29 cellular contexts compared by ENCODE assay signal in genomic region chr2:114937366-114937930, GRCh38.
"Had no signal": no experiment of that assay in that cellular context is flagged by ENCODE, and none has a peak within 500 bp of the region (broad histone marks: within the 10 kb centered on the region; RNA-seq: fewer than 3 reads in every experiment).

No MANE protein-coding gene starts in this region.

- H3K9me3 ChIP-seq: ascending aorta had no signal

- DNase-seq: activated B cell treated with CpG ODN at 0.5 μM for 24 hours; activated CD4-positive, alpha-beta memory T cell treated with anti-CD3 and anti-CD28 coated beads for 36 hours; activated CD4-positive, alpha-beta T cell treated with anti-CD3 and anti-CD28 coated beads for 4 hours; activated CD4-positive, alpha-beta T cell treated with anti-CD3 and anti-CD28 coated beads, Interleukin-2, amount 10 ng/mL, durations not matched to agents 24 days and 14 days; activated CD4-positive, alpha-beta T cell treated with anti-CD3 and anti-CD28 coated beads, Interleukin-2, amount 50 U/mL, for 1 hour; activated CD4-positive, alpha-beta T cell treated with anti-CD3 and anti-CD28 coated beads, Interleukin-2, amount 50 U/mL, for 4 hours; activated CD4-positive, CD25-positive, alpha-beta regulatory T cell treated with anti-CD3 and anti-CD28 coated beads, Interleukin-2, amount 50 U/mL, for 72 hours; activated CD8-positive, alpha-beta memory T cell treated with anti-CD3 and anti-CD28 coated beads, Interleukin-2, amount 50 U/mL, for 4 hours; activated CD8-positive, alpha-beta T cell treated with anti-CD3 and anti-CD28 coated beads for 36 hours; activated effector memory CD4-positive, alpha-beta T cell treated with Interleukin-2 at 50 U/mL for 16 hours; activated gamma-delta T cell; activated naive CD4-positive, alpha-beta T cell treated with anti-CD3 and anti-CD28 coated beads, Interleukin-2, amount 10 ng/mL, durations not matched to agents 7 days and 5 days; activated naive CD4-positive, alpha-beta T cell treated with Interleukin-2 at 50 U/mL for 16 hours; activated naive CD8-positive, alpha-beta T cell treated with anti-CD3 and anti-CD28 coated beads, Interleukin-2, amount 10 ng/mL, durations not matched to agents 7 days and 5 days; activated naive CD8-positive, alpha-beta T cell treated with anti-CD3 and anti-CD28 coated beads, Interleukin-2, amount 50 U/mL, for 24 hours; activated T-cell treated with anti-CD3 and anti-CD28 coated beads for 4 hours; activated T-cell treated with anti-CD3 and anti-CD28 coated beads, Interleukin-2, amount 50 U/mL, for 24 hours; activated T-cell treated with anti-CD3 and anti-CD28 coated beads, Interleukin-2, amount 50 U/mL, for 48 hours; amygdala; anterior cingulate cortex; caudate nucleus; cerebellar nuclear complex; T-helper 2 cell; T-helper 9 cell had no signal

- H3K4me3 ChIP-seq: ascending aorta, cardiac muscle cell had no signal

- H3K36me3 ChIP-seq: ascending aorta, cardiac muscle cell had no signal

- H3K27me3 ChIP-seq: ascending aorta, cardiac muscle cell had no signal

- FAIRE-seq: bronchial epithelial cell, TTC549 had no signal

- H3K27ac ChIP-seq: ascending aorta, cardiac muscle cell, VCaP had no signal

- H3K4me1 ChIP-seq: ascending aorta had no signal

- ATAC-seq: activated CD8-positive, alpha-beta T cell treated with anti-CD3 and anti-CD28 coated beads for 36 hours; activated naive CD8-positive, alpha-beta T cell treated with anti-CD3 and anti-CD28 coated beads, Interleukin-2, amount 50 U/mL, for 24 hours had no signal
